Comparison of ENCODE assay signal across 7 cellular contexts in the genomic region with DNA sequence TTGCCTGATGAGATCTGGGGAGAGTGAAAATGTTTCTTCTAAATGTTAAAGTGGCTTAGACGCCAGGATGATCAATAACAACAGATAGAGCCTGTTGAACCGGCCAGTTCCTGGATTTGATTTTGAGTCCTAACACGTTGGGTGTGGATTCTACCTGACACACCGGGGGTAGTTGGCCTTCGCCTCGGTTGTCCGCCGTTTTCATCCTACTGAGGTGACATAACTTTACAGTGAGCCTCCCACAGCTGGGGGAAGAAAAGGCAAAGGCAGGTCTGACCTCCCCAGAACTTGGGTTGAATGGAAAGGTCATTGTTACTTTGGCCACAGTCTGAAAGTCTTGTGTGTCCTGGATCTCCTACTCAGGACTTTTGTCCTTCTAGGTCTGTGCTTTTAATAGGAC. TPM values are rescaled to one million over a fixed set of nuclear protein-coding genes. Genes with fewer than 3 reads are reported as not detected.
DNase-seq lines count a peak whose midpoint lies in the region; ATAC-seq lines count a peak whose summit lies in the region.

No MANE protein-coding gene starts in this region.

- no peak for ATAC-seq in stimulated activated naive CD8-positive, alpha-beta T cell treated with anti-CD3 and anti-CD28 coated beads, Interleukin-15, amount 100 ng/mL, for 72 hours
- ATAC-seq in GM21619 (IDR thresholded peaks at IDR 0.05; ENCODE audit: unreplicated experiment) (no peak), GM21367 (IDR thresholded peaks at IDR 0.05; ENCODE audit: unreplicated experiment) (no peak)

- H3K27ac Mint-ChIP-seq in activated T-helper 2 cell treated with anti-CD3 and anti-CD28 coated beads, Interferon-gamma antibody, Interleukin-2, Interleukin-4, amounts not matched to agents 10 μg/mL and 5 μg/mL and 100 μg/mL, durations not matched to agents 14 hours and 24 hours and 36 hours = peak overlapping the region; percentile 80
- H3K27ac Mint-ChIP-seq in stimulated activated naive CD8-positive, alpha-beta T cell treated with anti-CD3 and anti-CD28 coated beads, Interleukin-15, amount 100 ng/mL, for 72 hours = no peak overlapping the region

- no peaks in the 10 kb centered on the region for H3K27me3 ChIP-seq in HUES48 (ENCODE audit: control insufficient read depth, insufficient read depth, low read length)
- no peaks in the 10 kb centered on the region for H3K27me3 ChIP-seq in iPS-20b (ENCODE audit: insufficient read depth, low read length)

- peak overlapping the region; percentile 100 for H3K4me3 ChIP-seq in HUES48 (ENCODE audit: low read depth, low read length)
- peak overlapping the region; percentile 82 for H3K4me3 ChIP-seq in iPS-20b (ENCODE audit: low read length)

- H3K27me3 Mint-ChIP-seq in activated T-helper 2 cell treated with anti-CD3 and anti-CD28 coated beads, Interferon-gamma antibody, Interleukin-2, Interleukin-4, amounts not matched to agents 10 μg/mL and 5 μg/mL and 100 μg/mL, durations not matched to agents 14 hours and 24 hours and 36 hours (ENCODE audit: low read depth) = no peaks in the 10 kb centered on the region
- H3K27me3 Mint-ChIP-seq in stimulated activated naive CD8-positive, alpha-beta T cell treated with anti-CD3 and anti-CD28 coated beads, Interleukin-15, amount 100 ng/mL, for 72 hours = no peaks in the 10 kb centered on the region

- H3K9ac ChIP-seq in HUES48 (ENCODE audit: low read depth, low read length) = peak overlapping the region; percentile 94
- H3K9ac ChIP-seq in iPS-20b (ENCODE audit: low read depth, low read length) = peak overlapping the region; percentile 82

- no peaks in the 10 kb centered on the region for H3K9me3 Mint-ChIP-seq in activated T-helper 2 cell treated with anti-CD3 and anti-CD28 coated beads, Interferon-gamma antibody, Interleukin-2, Interleukin-4, amounts not matched to agents 10 μg/mL and 5 μg/mL and 100 μg/mL, durations not matched to agents 14 hours and 24 hours and 36 hours
- no peaks in the 10 kb centered on the region for H3K9me3 Mint-ChIP-seq in stimulated activated naive CD8-positive, alpha-beta T cell treated with anti-CD3 and anti-CD28 coated beads, Interleukin-15, amount 100 ng/mL, for 72 hours

- H3K4me1 ChIP-seq in HUES48 (ENCODE audit: control insufficient read depth, insufficient read depth, low read length) (peaks cover 6% of the 10 kb centered on the region; the same call in 1 of the 2 replicates), iPS-20b (ENCODE audit: insufficient read depth, low read length) (peaks cover 8% of the 10 kb centered on the region; the same call in 1 of the 2 replicates)

- H3K9me3 ChIP-seq in HUES48 (ENCODE audit: control insufficient read depth, insufficient read depth, low read length) = no peaks in the 10 kb centered on the region
- no peaks in the 10 kb centered on the region for H3K9me3 ChIP-seq in iPS-20b (ENCODE audit: insufficient read depth, low read depth, low read length)

- H3K4me3 Mint-ChIP-seq in activated T-helper 2 cell treated with anti-CD3 and anti-CD28 coated beads, Interferon-gamma antibody, Interleukin-2, Interleukin-4, amounts not matched to agents 10 μg/mL and 5 μg/mL and 100 μg/mL, durations not matched to agents 14 hours and 24 hours and 36 hours (ENCODE audit: low read depth) = peak overlapping the region; percentile 92
- peak overlapping the region; percentile 81 to 85 for H3K4me3 Mint-ChIP-seq in stimulated activated naive CD8-positive, alpha-beta T cell treated with anti-CD3 and anti-CD28 coated beads, Interleukin-15, amount 100 ng/mL, for 72 hours

- H3K36me3 ChIP-seq in HUES48 (ENCODE audit: control insufficient read depth, insufficient read depth, low read length) = peaks cover 43% of the 10 kb centered on the region
- peaks cover 47% of the 10 kb centered on the region for H3K36me3 ChIP-seq in iPS-20b (ENCODE audit: insufficient read depth, low read depth, low read length)

- intact Hi-C loops in activated T-helper 2 cell treated with anti-CD3 and anti-CD28 coated beads, Interferon-gamma antibody, Interleukin-2, Interleukin-4, amounts not matched to agents 10 μg/mL and 5 μg/mL and 100 μg/mL, durations not matched to agents 14 hours and 24 hours and 36 hours (cut with micrococcal nuclease) = no loop called here

- peaks cover 46% of the 10 kb centered on the region for H3K36me3 Mint-ChIP-seq in activated T-helper 2 cell treated with anti-CD3 and anti-CD28 coated beads, Interferon-gamma antibody, Interleukin-2, Interleukin-4, amounts not matched to agents 10 μg/mL and 5 μg/mL and 100 μg/mL, durations not matched to agents 14 hours and 24 hours and 36 hours (ENCODE audit: low read depth)

- H3K4me1 Mint-ChIP-seq in activated T-helper 2 cell treated with anti-CD3 and anti-CD28 coated beads, Interferon-gamma antibody, Interleukin-2, Interleukin-4, amounts not matched to agents 10 μg/mL and 5 μg/mL and 100 μg/mL, durations not matched to agents 14 hours and 24 hours and 36 hours (ENCODE audit: low read depth) = peaks cover 28% of the 10 kb centered on the region
- peaks cover 35% of the 10 kb centered on the region for H3K4me1 Mint-ChIP-seq in stimulated activated naive CD8-positive, alpha-beta T cell treated with anti-CD3 and anti-CD28 coated beads, Interleukin-15, amount 100 ng/mL, for 72 hours

- no peak overlapping the region for H3K27ac ChIP-seq in HUES48 (ENCODE audit: low read depth, low read length)
- H3K27ac ChIP-seq in iPS-20b (ENCODE audit: low read length) = no peak overlapping the region

- DNase-seq in activated T-helper 2 cell treated with anti-CD3 and anti-CD28 coated beads, Interferon-gamma antibody, Interleukin-2, Interleukin-4, amounts not matched to agents 10 μg/mL and 5 μg/mL and 100 μg/mL, durations not matched to agents 14 hours and 24 hours and 36 hours (ENCODE audit: low spot score) = no peak
- DNase-seq in stimulated activated naive CD8-positive, alpha-beta T cell treated with anti-CD3 and anti-CD28 coated beads, Interleukin-15, amount 100 ng/mL, for 72 hours = no peak
- DNase-seq in NOMO-1 treated with dmso at 0.1 percent for 144 hours (lab: John Stamatoyannopoulos, UW; ENCODE audit: unreplicated experiment) = no peak

RNA-seq across cellular contexts. Expression of gene PGD, which starts 1.1 kb away (rescaled TPM):
- 150 and 152 TPM in 2 replicates for total RNA-seq in activated T-helper 2 cell treated with anti-CD3 and anti-CD28 coated beads, Interferon-gamma antibody, Interleukin-2, Interleukin-4, amounts not matched to agents 10 μg/mL and 5 μg/mL and 100 μg/mL, durations not matched to agents 14 hours and 24 hours and 36 hours

RNA-seq across cellular contexts. Expression of gene CENPS, which starts 30.2 kb away (rescaled TPM):
- 16.8 and 17.8 TPM in 2 replicates for total RNA-seq in activated T-helper 2 cell treated with anti-CD3 and anti-CD28 coated beads, Interferon-gamma antibody, Interleukin-2, Interleukin-4, amounts not matched to agents 10 μg/mL and 5 μg/mL and 100 μg/mL, durations not matched to agents 14 hours and 24 hours and 36 hours

RNA-seq across cellular contexts. Expression of gene CORT, which starts 49.8 kb away (rescaled TPM):
- 0.18 and 0.34 TPM in 2 replicates for total RNA-seq in activated T-helper 2 cell treated with anti-CD3 and anti-CD28 coated beads, Interferon-gamma antibody, Interleukin-2, Interleukin-4, amounts not matched to agents 10 μg/mL and 5 μg/mL and 100 μg/mL, durations not matched to agents 14 hours and 24 hours and 36 hours
